Comparison of ENCODE assay signal across 8 cellular contexts in genomic region chr1:179814513-179814838, GRCh38.
DNase-seq lines count a peak whose midpoint lies in the region; ATAC-seq and TF ChIP-seq lines count a peak whose summit lies in the region.

No MANE protein-coding gene starts in this region.

- ATAC-seq in GM19455 (IDR thresholded peaks at IDR 0.05; ENCODE audit: unreplicated experiment) = peak; percentile 48

- H3K4me3 ChIP-seq in AG09309 (ENCODE audit: control insufficient read depth, low read depth, low read length) (peak overlapping the region; percentile 43), choroid plexus epithelial cell (ENCODE audit: low read depth, low read length) (peak overlapping the region; percentile 54)

- TF ChIP-seq RAD21 in Ishikawa (IDR thresholded peaks at IDR 0.05; ENCODE audit: low read depth) = no peak

- DNase-seq in AG09309 (ENCODE audit: low read depth) (no peak), choroid plexus epithelial cell (ENCODE audit: low read depth) (no peak), middle frontal gyrus (ENCODE audit: extremely low spot score, low spot score) (peak; percentile 5), amniotic stem cell (lab: John Stamatoyannopoulos, UW) (no peak), NCI-H146 (lab: John Stamatoyannopoulos, UW) (no peak), Ammon's horn (ENCODE audit: low spot score) (no peak)

- no peak for TF ChIP-seq EP300 in Ishikawa (IDR thresholded peaks at IDR 0.05; ENCODE audit: borderline replicate concordance)

- no peak for TF ChIP-seq CTCF in AG09309 (IDR thresholded peaks at IDR 0.05; ENCODE audit: control insufficient read depth, insufficient read depth, low read depth, low read length, missing control alignments)
- TF ChIP-seq CTCF in choroid plexus epithelial cell (conservative IDR thresholded peaks at IDR 0.05; ENCODE audit: low read depth, low read length) = no peak

TF ChIP-seq in Ishikawa, 13 proteins besides CTCF, POLR2A, EP300 and RAD21:
- TF ChIP-seq, protein P1, sequence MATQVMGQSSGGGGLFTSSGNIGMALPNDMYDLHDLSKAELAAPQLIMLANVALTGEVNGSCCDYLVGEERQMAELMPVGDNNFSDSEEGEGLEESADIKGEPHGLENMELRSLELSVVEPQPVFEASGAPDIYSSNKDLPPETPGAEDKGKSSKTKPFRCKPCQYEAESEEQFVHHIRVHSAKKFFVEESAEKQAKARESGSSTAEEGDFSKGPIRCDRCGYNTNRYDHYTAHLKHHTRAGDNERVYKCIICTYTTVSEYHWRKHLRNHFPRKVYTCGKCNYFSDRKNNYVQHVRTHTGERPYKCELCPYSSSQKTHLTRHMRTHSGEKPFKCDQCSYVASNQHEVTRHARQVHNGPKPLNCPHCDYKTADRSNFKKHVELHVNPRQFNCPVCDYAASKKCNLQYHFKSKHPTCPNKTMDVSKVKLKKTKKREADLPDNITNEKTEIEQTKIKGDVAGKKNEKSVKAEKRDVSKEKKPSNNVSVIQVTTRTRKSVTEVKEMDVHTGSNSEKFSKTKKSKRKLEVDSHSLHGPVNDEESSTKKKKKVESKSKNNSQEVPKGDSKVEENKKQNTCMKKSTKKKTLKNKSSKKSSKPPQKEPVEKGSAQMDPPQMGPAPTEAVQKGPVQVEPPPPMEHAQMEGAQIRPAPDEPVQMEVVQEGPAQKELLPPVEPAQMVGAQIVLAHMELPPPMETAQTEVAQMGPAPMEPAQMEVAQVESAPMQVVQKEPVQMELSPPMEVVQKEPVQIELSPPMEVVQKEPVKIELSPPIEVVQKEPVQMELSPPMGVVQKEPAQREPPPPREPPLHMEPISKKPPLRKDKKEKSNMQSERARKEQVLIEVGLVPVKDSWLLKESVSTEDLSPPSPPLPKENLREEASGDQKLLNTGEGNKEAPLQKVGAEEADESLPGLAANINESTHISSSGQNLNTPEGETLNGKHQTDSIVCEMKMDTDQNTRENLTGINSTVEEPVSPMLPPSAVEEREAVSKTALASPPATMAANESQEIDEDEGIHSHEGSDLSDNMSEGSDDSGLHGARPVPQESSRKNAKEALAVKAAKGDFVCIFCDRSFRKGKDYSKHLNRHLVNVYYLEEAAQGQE (IDR thresholded peaks at IDR 0.05; ENCODE audit: low read depth) = peak; percentile 30; the same call in 1 of the 2 replicates
- TF ChIP-seq YY1 (IDR thresholded peaks at IDR 0.05; ENCODE audit: low read depth) = no peak
